In the genomic region with DNA sequence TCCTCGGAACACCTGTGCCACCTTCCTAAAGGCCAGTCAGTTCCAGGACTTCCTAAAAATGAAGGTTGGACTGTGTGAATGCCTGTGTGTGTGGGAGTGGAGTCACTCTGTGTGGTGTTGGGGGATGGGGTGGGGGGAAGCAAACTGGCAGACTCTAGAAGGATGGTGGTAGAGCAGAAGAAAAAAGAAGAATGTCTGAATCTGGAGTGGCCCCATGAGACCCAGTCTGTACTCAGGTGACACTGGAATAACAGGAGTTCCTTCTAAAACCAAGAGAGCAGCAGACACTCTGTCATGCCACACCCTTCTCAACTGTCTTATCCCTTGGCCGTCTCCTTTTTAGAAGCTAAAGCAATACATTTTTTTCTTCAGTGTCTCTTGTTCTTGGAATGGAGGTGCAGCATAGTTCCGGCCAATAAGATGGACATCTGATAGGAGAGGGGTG, we compare ENCODE assay signal across 12 cellular contexts.
DNase-seq lines count a peak whose midpoint lies in the region; ATAC-seq and TF ChIP-seq lines count a peak whose summit lies in the region.
"Had no signal": no experiment of that assay in that cellular context is flagged by ENCODE, and none has a peak within 500 bp of the region (broad histone marks: within the 10 kb centered on the region; RNA-seq: fewer than 3 reads in every experiment).

No MANE protein-coding gene starts in this region.

- H3K56ac ChIP-seq in H9 (ENCODE audit: insufficient read length, low read depth, low read length), result no peak overlapping the region

- peaks cover 78% of the 10 kb centered on the region for H3K4me1 Mint-ChIP-seq in activated CD4-positive, alpha-beta T cell treated with anti-CD3 and anti-CD28 coated beads, Interleukin-2, amount 10 ng/mL, durations not matched to agents 24 days and 14 days
- H3K4me1 Mint-ChIP-seq in H9, result peaks cover 9 to 15% of the 10 kb centered on the region in 2 experiments

- intact Hi-C loops in activated CD4-positive, alpha-beta T cell treated with anti-CD3 and anti-CD28 coated beads, Interleukin-2, amount 10 ng/mL, durations not matched to agents 24 days and 14 days (cut with micrococcal nuclease), result no loop called here
- intact Hi-C loops in PC-9 (cut with micrococcal nuclease; ENCODE audit: unreplicated experiment), result loop anchor here (5.0 kb wide), 1 partner anchor 47 kb away; no protein-coding TSS in a partner anchor

- H3K79me2 ChIP-seq in PC-9 (ENCODE audit: low read depth) (peaks cover 89% of the 10 kb centered on the region), H9 (ENCODE audit: insufficient read depth, low read length) (no peaks in the 10 kb centered on the region)

- POLR2A ChIA-PET in PC-9 (lab: Charles Lee; ENCODE audit: unreplicated experiment), result interaction anchor here (0.9 to 1.2 kb wide), 2 partner anchors 17 to 83 kb away, joined by 4 read pairs; partner anchors contain the start of gene MAML2

- no peak overlapping the region for H3K9ac ChIP-seq in subcutaneous abdominal adipose tissue (ENCODE audit: low read length in 5 of 5)
- no peak overlapping the region for H3K9ac ChIP-seq in H9 (ENCODE audit: extremely low read depth, insufficient read length, low read length)
- H3K9ac ChIP-seq: neural progenitor cell had no signal

- H4K91ac ChIP-seq in H9 (ENCODE audit: insufficient read length, low read depth, low read length), result no peak overlapping the region

- no peak overlapping the region for H3K4me3 ChIP-seq in PC-9
- H3K4me3 ChIP-seq in subcutaneous abdominal adipose tissue (ENCODE audit: low read depth in 1 of 5, low read length in 5 of 5), result no peak overlapping the region
- H3K4me3 ChIP-seq: neural progenitor cell had no signal

- no peak overlapping the region for H3K14ac ChIP-seq in H9 (ENCODE audit: insufficient read depth, low read length)

- no peaks in the 10 kb centered on the region for H3K79me1 ChIP-seq in H9 (ENCODE audit: insufficient read depth, low read depth, low read length, poor library complexity, severe bottlenecking)

- H3K9me3 Mint-ChIP-seq in activated CD4-positive, alpha-beta T cell treated with anti-CD3 and anti-CD28 coated beads, Interleukin-2, amount 10 ng/mL, durations not matched to agents 24 days and 14 days, result no peaks in the 10 kb centered on the region
- no peaks in the 10 kb centered on the region for H3K9me3 Mint-ChIP-seq in H9
- H3K9me3 Mint-ChIP-seq: neural progenitor cell had no signal

- H3K27me3 ChIP-seq in PC-9 (ENCODE audit: insufficient read depth, low read depth) (no peaks in the 10 kb centered on the region), subcutaneous abdominal adipose tissue (ENCODE audit: control insufficient read depth in 5 of 5, insufficient read depth in 4 of 5, low read length in 5 of 5) (no peaks in the 10 kb centered on the region), H9 (ENCODE audit: insufficient read depth, low read length) (no peaks in the 10 kb centered on the region)
- H3K27me3 ChIP-seq: neural progenitor cell had no signal

- H2AK5ac ChIP-seq in H9 (ENCODE audit: insufficient read length, low read length), result no peak overlapping the region

- H2BK15ac ChIP-seq in H9 (ENCODE audit: low read depth, low read length), result no peak overlapping the region

- no peak overlapping the region for H3K4ac ChIP-seq in H9 (ENCODE audit: low read depth, low read length)

- no CpG with 5 or more reads among the region's 3 CpGs for WGBS in H9 (ENCODE audit: extremely low coverage, insufficient read length, low lambda C conversion rate)

- no peak overlapping the region for H2BK5ac ChIP-seq in H9 (ENCODE audit: insufficient read length, low read length)

- H3K4me3 Mint-ChIP-seq in activated CD4-positive, alpha-beta T cell treated with anti-CD3 and anti-CD28 coated beads, Interleukin-2, amount 10 ng/mL, durations not matched to agents 24 days and 14 days, result peak overlapping the region; percentile 51
- H3K4me3 Mint-ChIP-seq in H9, result no peak overlapping the region
- H3K4me3 Mint-ChIP-seq: neural progenitor cell had no signal

- no peak overlapping the region for H4K8ac ChIP-seq in H9 (replicated peaks; ENCODE audit: insufficient read length, low read depth, low read length)

- H3K9me3 ChIP-seq in PC-9 (ENCODE audit: insufficient read depth, low read depth), result no peaks in the 10 kb centered on the region; the same call in 1 of the 2 replicates
- H3K9me3 ChIP-seq in subcutaneous abdominal adipose tissue (ENCODE audit: control insufficient read depth in 5 of 5, low read length in 5 of 5), result no peaks in the 10 kb centered on the region
- H3K9me3 ChIP-seq in H9 (ENCODE audit: control insufficient read depth, low read depth, low read length), result no peaks in the 10 kb centered on the region

- H3K27me3 Mint-ChIP-seq in activated CD4-positive, alpha-beta T cell treated with anti-CD3 and anti-CD28 coated beads, Interleukin-2, amount 10 ng/mL, durations not matched to agents 24 days and 14 days, result no peaks in the 10 kb centered on the region
- H3K27me3 Mint-ChIP-seq in H9 (ENCODE audit: low read depth), result no peaks in the 10 kb centered on the region

- H3K4me2 ChIP-seq in PC-9, result peak overlapping the region; percentile 63
- no peak overlapping the region for H3K4me2 ChIP-seq in H9 (ENCODE audit: insufficient read depth, insufficient read length, low read length)
- H3K4me2 ChIP-seq: neural progenitor cell had no signal

- H3K36me3 ChIP-seq in PC-9 (ENCODE audit: low read depth) (peaks cover 49% of the 10 kb centered on the region), subcutaneous abdominal adipose tissue (ENCODE audit: control insufficient read depth in 5 of 5, insufficient read depth in 5 of 5, low read length in 5 of 5) (no peaks in the 10 kb centered on the region)
- H3K36me3 ChIP-seq: neural progenitor cell had no signal

- H3K27ac ChIP-seq in PC-9 (peak overlapping the region; percentile 83), epithelial cell of prostate (peak overlapping the region; percentile 58), subcutaneous abdominal adipose tissue (ENCODE audit: low read depth, low read length) (peak overlapping the region; percentile 55), H9 (ENCODE audit: insufficient read length, low read depth, low read length) (no peak overlapping the region)
- H3K27ac ChIP-seq: neural progenitor cell had no signal

- H3F3A ChIP-seq in PC-9 (ENCODE audit: insufficient read depth, low read depth), result peaks cover 63% of the 10 kb centered on the region

- no peak for DNase-seq in activated CD4-positive, alpha-beta T cell treated with anti-CD3 and anti-CD28 coated beads, Interleukin-2, amount 10 ng/mL, durations not matched to agents 24 days and 14 days
- no peak for DNase-seq in activated CD4-positive, alpha-beta T cell treated with anti-CD3 and anti-CD28 coated beads, Interleukin-2, amount 50 U/mL, for 4 hours
- DNase-seq in PC-9, result no peak
- no peak for DNase-seq in epithelial cell of prostate (ENCODE audit: low read depth, low spot score)
- no peak for DNase-seq in H9
- no peak for DNase-seq in NCI-H226
- DNase-seq: activated T-cell treated with anti-CD3 and anti-CD28 coated beads for 4 hours, caudate nucleus, NCI-H526 had no signal

- H3K4me1 ChIP-seq in PC-9 (replicated peaks; ENCODE audit: insufficient read depth) (peaks cover 86% of the 10 kb centered on the region), subcutaneous abdominal adipose tissue (ENCODE audit: control insufficient read depth in 5 of 5, insufficient read depth in 5 of 5, low read length in 5 of 5) (peaks cover 0 to 62% (median 52%) of the 10 kb centered on the region in 5 donors), H9 (ENCODE audit: insufficient read depth, low read length) (no peaks in the 10 kb centered on the region; the same call in 1 of the 2 replicates)
- H3K4me1 ChIP-seq: neural progenitor cell had no signal

- ATAC-seq in GM19328 (IDR thresholded peaks at IDR 0.05; ENCODE audit: unreplicated experiment), result no peak

- H3T11ph ChIP-seq in H9 (ENCODE audit: low read length), result no peak overlapping the region

- no peak overlapping the region for H2BK12ac ChIP-seq in H9 (ENCODE audit: insufficient read length, low read depth, low read length)

- no peak overlapping the region for H2AFZ ChIP-seq in PC-9
- no peak overlapping the region for H2AFZ ChIP-seq in H9 (ENCODE audit: low read length)
- H2AFZ ChIP-seq: neural progenitor cell had no signal

- H3K23me2 ChIP-seq in H9 (ENCODE audit: insufficient read length, low read depth, low read length, poor library complexity, severe bottlenecking), result no peaks in the 10 kb centered on the region

- no peak overlapping the region for H2BK120ac ChIP-seq in H9 (ENCODE audit: low read depth, low read length, poor library complexity, severe bottlenecking)

- peak overlapping the region; percentile 58 for H3K27ac Mint-ChIP-seq in activated CD4-positive, alpha-beta T cell treated with anti-CD3 and anti-CD28 coated beads, Interleukin-2, amount 10 ng/mL, durations not matched to agents 24 days and 14 days
- no peak overlapping the region; a peak in 1 of 7 replicates for H3K27ac Mint-ChIP-seq in H9
- H3K27ac Mint-ChIP-seq: neural progenitor cell had no signal

- CTCF ChIA-PET in PC-9 (lab: Charles Lee), result no interaction called here

- no peak overlapping the region for H3K18ac ChIP-seq in H9 (ENCODE audit: insufficient read length, low read depth, low read length)

- no TSS peak for BruUV-seq in PC-9 (replicated peaks; lab: Mats Ljungman, UMichigan)

- H4K20me1 ChIP-seq in PC-9 (ENCODE audit: insufficient read depth), result no peaks in the 10 kb centered on the region
- H4K20me1 ChIP-seq in H9 (ENCODE audit: control insufficient read depth, insufficient read depth, insufficient read length), result no peaks in the 10 kb centered on the region

- no peak overlapping the region for H2BK20ac ChIP-seq in H9 (ENCODE audit: low read depth, low read length, poor library complexity, severe bottlenecking)

- H4K5ac ChIP-seq in H9 (ENCODE audit: insufficient read length, low read depth, low read length), result no peak overlapping the region

- no peak for TF ChIP-seq CTCF in PC-9 (conservative IDR thresholded peaks at IDR 0.05)
- TF ChIP-seq CTCF in H9 (conservative IDR thresholded peaks at IDR 0.05), result no peak

- no peaks in the 10 kb centered on the region; the same call in 1 of the 2 replicates for H3K9me2 ChIP-seq in PC-9 (ENCODE audit: insufficient read depth)

- H3K36me3 Mint-ChIP-seq in activated CD4-positive, alpha-beta T cell treated with anti-CD3 and anti-CD28 coated beads, Interleukin-2, amount 10 ng/mL, durations not matched to agents 24 days and 14 days (ENCODE audit: low read depth), result peaks cover 16% of the 10 kb centered on the region
- H3K36me3 Mint-ChIP-seq in H9 (ENCODE audit: insufficient read depth in 1 of 3, low read depth in 3 of 3), result no peaks in the 10 kb centered on the region

- H3K23ac ChIP-seq in H9 (ENCODE audit: insufficient read length, low read depth, low read length), result no peak overlapping the region
